Comparison of ENCODE assay signal across 23 cellular contexts in the genomic region with DNA sequence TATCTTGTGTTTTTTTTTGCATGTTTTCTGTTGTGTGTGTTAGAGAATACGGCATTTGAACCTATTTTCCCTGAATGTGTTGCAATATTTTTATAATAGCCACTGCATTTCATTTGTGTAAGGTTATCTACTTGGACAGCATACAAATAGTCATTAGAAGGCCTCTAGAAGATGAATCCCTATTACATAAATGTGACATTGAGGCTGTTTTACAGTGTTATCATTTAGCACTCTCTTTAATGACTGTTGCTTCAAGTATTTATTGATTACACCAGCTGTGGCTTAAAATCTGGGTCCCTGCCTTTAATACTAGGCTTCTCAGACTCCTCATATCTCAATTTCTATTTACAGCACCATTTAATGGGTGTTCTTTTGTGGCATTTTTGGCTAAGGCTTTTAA.
"Had no signal": no experiment of that assay in that cellular context is flagged by ENCODE, and none has a peak within 500 bp of the region (broad histone marks: within the 10 kb centered on the region; RNA-seq: fewer than 3 reads in every experiment).

No MANE protein-coding gene starts in this region.

- H3K4me3 ChIP-seq: colonic mucosa, gastroesophageal sphincter, heart left ventricle, mucosa of descending colon, neural progenitor cell, prostate gland, right atrium auricular region, stomach, thyroid gland had no signal

- DNase-seq: colonic mucosa; effector CD8-positive, alpha-beta T cell; endodermal cell; foreskin keratinocyte; heart left ventricle; hippocampal formation; left colon; mesenchymal stem cell; mucosa of descending colon; naive thymus-derived CD4-positive, alpha-beta T cell; stimulated activated CD4-positive, alpha-beta T cell treated with anti-CD3 and anti-CD28 coated beads, Interleukin-2, amount 100 ng/mL, for 24 hours; stimulated activated CD4-positive, alpha-beta T cell treated with anti-CD3 and anti-CD28 coated beads, Interleukin-4, amount 100 ng/mL, for 24 hours; stimulated activated naive CD4-positive, alpha-beta T cell treated with Interleukin-2 at 50 U/mL for 16 hours; stomach; thyroid gland had no signal

- H3K27me3 ChIP-seq: colonic mucosa, foreskin keratinocyte, gastroesophageal sphincter, heart left ventricle, neural progenitor cell, right atrium auricular region, stomach, thyroid gland had no signal

- H2AFZ ChIP-seq: neural progenitor cell had no signal

- H3K4me2 ChIP-seq: neural progenitor cell had no signal

- ATAC-seq: esophagus mucosa; foreskin keratinocyte; gastroesophageal sphincter; heart left ventricle; left colon; mucosa of descending colon; naive thymus-derived CD4-positive, alpha-beta T cell; sciatic nerve; stimulated activated effector memory CD8-positive, alpha-beta T cell treated with anti-CD3 and anti-CD28 coated beads, Interleukin-12 subunit alpha, Interleukin-12 subunit beta, amount 100 ng/mL, for 72 hours had no signal

- H3K27ac ChIP-seq: colonic mucosa, epithelial cell of prostate, foreskin keratinocyte, gastroesophageal sphincter, heart left ventricle, neural progenitor cell, prostate gland, stomach, thyroid gland had no signal

- H3K9me3 ChIP-seq: colonic mucosa, gastroesophageal sphincter, mucosa of descending colon, prostate gland, thyroid gland had no signal

- H3K36me3 ChIP-seq: colonic mucosa, gastroesophageal sphincter, heart left ventricle, neural progenitor cell, prostate gland, right atrium auricular region, stomach, thyroid gland had no signal

- H3K4me1 ChIP-seq: colonic mucosa, foreskin keratinocyte, gastroesophageal sphincter, neural progenitor cell, prostate gland, right atrium auricular region, stomach, thyroid gland had no signal

- H3K9ac ChIP-seq: neural progenitor cell had no signal
